Comparison of ENCODE assay signal across 22 cellular contexts in the genomic region with DNA sequence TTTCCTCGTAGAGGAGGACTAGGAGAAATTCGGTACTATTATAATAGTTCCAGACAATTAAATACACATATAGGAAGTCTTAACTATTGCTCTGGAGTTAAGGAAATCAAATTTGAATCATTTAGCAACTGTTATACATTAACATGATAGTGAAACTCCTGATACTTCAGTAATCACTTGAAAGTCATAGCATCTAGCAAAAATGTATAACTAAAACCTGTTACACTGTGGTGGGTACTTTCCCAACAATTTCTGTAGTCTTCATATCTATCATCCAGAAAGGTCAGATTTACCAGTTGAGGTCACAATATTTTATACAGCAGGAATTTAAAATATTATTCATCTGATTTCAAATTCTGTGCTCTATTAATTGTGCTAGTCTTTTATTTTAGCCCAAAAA.
A peak's percentile ranks its signal among the peaks of the same experiment; 100 is the strongest.
DNase-seq lines count a peak whose midpoint lies in the region; ATAC-seq and TF ChIP-seq lines count a peak whose summit lies in the region.
"Had no signal": no experiment of that assay in that cellular context is flagged by ENCODE, and none has a peak within 500 bp of the region (broad histone marks: within the 10 kb centered on the region; RNA-seq: fewer than 3 reads in every experiment).

No MANE protein-coding gene starts in this region.

- CTCF ChIA-PET in Calu3 (lab: Charles Lee) = no interaction called here

- intact Hi-C loops in heart right ventricle (cut with DNase I) (no loop called here), Calu3 (cut with micrococcal nuclease; ENCODE audit: unreplicated experiment) (no loop called here)

- H3K4me3 Mint-ChIP-seq in glutamatergic neuron (ENCODE audit: unreplicated experiment) = no peak overlapping the region
- no peak overlapping the region for H3K4me3 Mint-ChIP-seq in Calu3 (ENCODE audit: low read depth, unreplicated experiment)
- H3K4me3 Mint-ChIP-seq: B cell; CD8-positive, alpha-beta T cell; IgD-negative memory B cell had no signal

- no peak overlapping the region; the same call in 1 of the 2 replicates for H2AFZ ChIP-seq in OCI-LY3 (ENCODE audit: low read depth, low read length)
- H2AFZ ChIP-seq: GM23248 had no signal

- no TSS peak for BruUV-seq in Calu3 (replicated peaks; lab: Mats Ljungman, UMichigan)

- H3K36me3 ChIP-seq in OCI-LY3 (replicated peaks; ENCODE audit: low read depth, low read length) = peaks cover 3% of the 10 kb centered on the region
- no peaks in the 10 kb centered on the region for H3K36me3 ChIP-seq in heart right ventricle
- H3K36me3 ChIP-seq: BLaER1 treated with 17β-estradiol and CSF1 and Interleukin-3, amounts not matched to agents 10 nM and 100 nM had no signal

- H3K36me3 Mint-ChIP-seq in glutamatergic neuron (ENCODE audit: unreplicated experiment) (no peaks in the 10 kb centered on the region), Calu3 (ENCODE audit: insufficient read depth, unreplicated experiment) (no peaks in the 10 kb centered on the region)
- H3K36me3 Mint-ChIP-seq: CD8-positive, alpha-beta T cell; IgD-negative memory B cell had no signal

- peak; percentile 48 for ATAC-seq in GM18520 (IDR thresholded peaks at IDR 0.05; ENCODE audit: unreplicated experiment)
- peak; percentile 58 for ATAC-seq in GM21423 (IDR thresholded peaks at IDR 0.05; ENCODE audit: unreplicated experiment)
- ATAC-seq in HG03354 (IDR thresholded peaks at IDR 0.05; ENCODE audit: poor library complexity, severe bottlenecking, unreplicated experiment) = peak; percentile 85
- ATAC-seq in heart right ventricle = no peak
- ATAC-seq: CD8-positive, alpha-beta T cell; HepG2 had no signal

- H3K27me3 ChIP-seq in OCI-LY3 (ENCODE audit: low read depth, low read length) (no peaks in the 10 kb centered on the region), heart right ventricle (no peaks in the 10 kb centered on the region)
- H3K27me3 ChIP-seq: BLaER1 treated with 17β-estradiol and CSF1 and Interleukin-3, amounts not matched to agents 10 nM and 100 nM had no signal

- H3K4me1 Mint-ChIP-seq in glutamatergic neuron (ENCODE audit: low read depth, unreplicated experiment) (no peaks in the 10 kb centered on the region), Calu3 (ENCODE audit: low read depth, unreplicated experiment) (no peaks in the 10 kb centered on the region)
- H3K4me1 Mint-ChIP-seq: B cell, IgD-negative memory B cell had no signal

- H3K9me3 Mint-ChIP-seq in glutamatergic neuron (ENCODE audit: unreplicated experiment) (no peaks in the 10 kb centered on the region), Calu3 (ENCODE audit: low read depth, unreplicated experiment) (peaks cover 3% of the 10 kb centered on the region)

- no peaks in the 10 kb centered on the region for H3K27me3 Mint-ChIP-seq in glutamatergic neuron (ENCODE audit: unreplicated experiment)
- no peaks in the 10 kb centered on the region for H3K27me3 Mint-ChIP-seq in Calu3 (ENCODE audit: unreplicated experiment)
- H3K27me3 Mint-ChIP-seq: B cell, IgD-negative memory B cell had no signal

- 67 to 86% methylated on average over 2 of the region's 2 CpGs for WGBS in heart right ventricle, 2 donors

- H3K4me3 ChIP-seq in OCI-LY3 (ENCODE audit: low read length) (peak overlapping the region; percentile 55), heart right ventricle (no peak overlapping the region)
- H3K4me3 ChIP-seq: BLaER1 treated with 17β-estradiol and CSF1 and Interleukin-3, amounts not matched to agents 10 nM and 100 nM; GM23248 had no signal

- no peaks in the 10 kb centered on the region for H4K20me1 ChIP-seq in OCI-LY3 (ENCODE audit: insufficient read depth, low read length)
- H4K20me1 ChIP-seq: BLaER1 treated with 17β-estradiol and CSF1 and Interleukin-3, amounts not matched to agents 10 nM and 100 nM had no signal

- H3K27ac ChIP-seq in OCI-LY3 (ENCODE audit: low read length) = peak overlapping the region; percentile 70
- H3K27ac ChIP-seq in heart right ventricle = no peak overlapping the region
- H3K27ac ChIP-seq: BLaER1 treated with 17β-estradiol and CSF1 and Interleukin-3, amounts not matched to agents 10 nM and 100 nM; GM23248 had no signal

- peak overlapping the region; percentile 64 for H3K4me2 ChIP-seq in OCI-LY3 (ENCODE audit: low read length)
- H3K4me2 ChIP-seq: BLaER1 treated with 17β-estradiol and CSF1 and Interleukin-3, amounts not matched to agents 10 nM and 100 nM had no signal

- no peak for DNase-seq in glutamatergic neuron
- no peak for DNase-seq in heart right ventricle
- DNase-seq in G401 (ENCODE audit: low spot score) = no peak
- no peak for DNase-seq in Calu3
- DNase-seq: 8988T; CD8-positive, alpha-beta T cell; DMS 273 treated with DMSO at 0.1 percent for 48 hours; DMS53; DND-41; EL; GM23248; HCEC 1CT; Karpas-422; KBM-7 had no signal

- no peaks in the 10 kb centered on the region for H3K79me2 ChIP-seq in OCI-LY3 (ENCODE audit: low read length)

- in situ Hi-C loops in G401 (cut with HindIII; ENCODE audit: low sequenced_read_pairs) = no loop called here

- TF ChIP-seq CTCF in OCI-LY3 (IDR thresholded peaks at IDR 0.05; ENCODE audit: low read depth, low read length) (no peak), glutamatergic neuron (IDR thresholded peaks at IDR 0.05; ENCODE audit: partially characterized antibody, unreplicated experiment) (no peak), heart right ventricle (IDR thresholded peaks at IDR 0.05) (no peak), Calu3 (IDR thresholded peaks at IDR 0.05; ENCODE audit: unreplicated experiment) (no peak)

- H3K9ac ChIP-seq in OCI-LY3 (ENCODE audit: low read length) = peak overlapping the region; percentile 4; the same call in 1 of the 2 replicates
- H3K9ac ChIP-seq: BLaER1 treated with 17β-estradiol and CSF1 and Interleukin-3, amounts not matched to agents 10 nM and 100 nM; GM23248 had no signal

- H3K9me3 ChIP-seq in OCI-LY3 (ENCODE audit: insufficient read depth, low read length) (0 out of 2 replicates have a peak, but pooled peaks cover 4% of the 10 kb centered on the region), heart right ventricle (peaks cover 0 to 6% (median 0%) of the 10 kb centered on the region in 11 donors)
- H3K9me3 ChIP-seq: BLaER1 treated with 17β-estradiol and CSF1 and Interleukin-3, amounts not matched to agents 10 nM and 100 nM had no signal

- H3K4me1 ChIP-seq in OCI-LY3 (ENCODE audit: low read length) = peaks cover 24% of the 10 kb centered on the region
- no peaks in the 10 kb centered on the region for H3K4me1 ChIP-seq in heart right ventricle
- H3K4me1 ChIP-seq: BLaER1 treated with 17β-estradiol and CSF1 and Interleukin-3, amounts not matched to agents 10 nM and 100 nM had no signal

- H3K27ac Mint-ChIP-seq in glutamatergic neuron (ENCODE audit: unreplicated experiment) = no peak overlapping the region
- no peak overlapping the region for H3K27ac Mint-ChIP-seq in Calu3 (ENCODE audit: unreplicated experiment)
- H3K27ac Mint-ChIP-seq: B cell; CD8-positive, alpha-beta T cell; IgD-negative memory B cell had no signal

Comparison
In these comparisons a context has a peak if more than half of its experiments do, and no peak if none do; other contexts are left out.
1. ATAC-seq: peak in GM18520 (single experiment), GM21423 (single experiment) and HG03354 (single experiment); none in heart right ventricle (0 of 8).